ENCODE assay signal across 1 cellular context in genomic region chr20:49277786-49278035, GRCh38.
TF ChIP-seq lines count a peak whose summit lies in the region.

No MANE protein-coding gene starts in this region.

TF ChIP-seq in H1, 55 proteins besides CTCF, POLR2A, EP300 and RAD21:
- TF ChIP-seq KDM4A (IDR thresholded peaks at IDR 0.05; ENCODE audit: low read depth, low read length, severe bottlenecking) (peak; percentile 58), ASH2L (IDR thresholded peaks at IDR 0.05; ENCODE audit: low read length) (peak; percentile 71), NRF1 (IDR thresholded peaks at IDR 0.05; ENCODE audit: low read depth, low read length) (no peak)
TF ChIP-seq in H1: peak in this region for 2.
